In genomic region chr14:104723651-104724406, GRCh38 we compare ENCODE assay signal across 8 cellular contexts. TPM values are rescaled to one million over a fixed set of nuclear protein-coding genes. Genes with fewer than 3 reads are reported as not detected.
DNase-seq lines count a peak whose midpoint lies in the region; ATAC-seq and TF ChIP-seq lines count a peak whose summit lies in the region.

ADSS1 (plus strand) TSS chr14:104724229; CDS start chr14:104724271, 42 bp downstream.

- no peaks in the 10 kb centered on the region for H3K9me3 ChIP-seq in esophagus muscularis mucosa

- no peaks in the 10 kb centered on the region; the same call in 1 of the 2 replicates for H3F3A ChIP-seq in GM23338 (replicated peaks; ENCODE audit: low read depth)

- intact Hi-C loops in esophagus muscularis mucosa (cut with DNase I) = no loop called here

- peak within 1 kb of the TSS; percentile 83 for H3K4me2 ChIP-seq in GM23338

- H3K27me3 Mint-ChIP-seq in GM23338 (ENCODE audit: insufficient read depth, low read depth, poor library complexity) (peaks cover 10% of the 10 kb centered on the region), naive B cell (peaks cover 0 to 13% (median 8%) of the 10 kb centered on the region in 3 donors)

- no peaks in the 10 kb centered on the region for H4K20me1 ChIP-seq in GM23338 (replicated peaks; ENCODE audit: insufficient read depth)

- peak within 1 kb of the TSS; percentile 62 for H3K4me3 ChIP-seq in GM23338
- peak within 1 kb of the TSS; percentile 64 to 85 (median 74) for H3K4me3 ChIP-seq in esophagus muscularis mucosa

- TF ChIP-seq CTCF in GM23338 (conservative IDR thresholded peaks at IDR 0.05; ENCODE audit: low read depth in 2 of 2) (peak; percentile 77 to 81), esophagus muscularis mucosa (IDR thresholded peaks at IDR 0.05) (peak; percentile 77 to 97 (median 84))

- H3K27ac ChIP-seq in GM23338 (ENCODE audit: low read depth) (no peak within 1 kb of the TSS), esophagus muscularis mucosa (replicated peaks in 1 of 4) (peak within 1 kb of the TSS; percentile 34 to 72 (median 61))

- DNase-seq in Daoy (ENCODE audit: low read depth) = peak; percentile 72
- DNase-seq in GM23338 (ENCODE audit: low spot score) = peak; percentile 78
- DNase-seq in NCI-H2227 treated with DMSO at 0.1 percent for 48 hours (lab: John Stamatoyannopoulos, UW) = peak; percentile 27
- DNase-seq in activated T-cell treated with anti-CD3 and anti-CD28 coated beads for 24 hours (ENCODE audit: low read depth) = peak; percentile 30
- DNase-seq in esophagus muscularis mucosa (ENCODE audit: extremely low spot score) = no peak
- DNase-seq in naive B cell = peak; percentile 67
- peak; percentile 62 for DNase-seq in stimulated activated naive CD4-positive, alpha-beta T cell treated with Interleukin-2 at 50 U/mL for 16 hours (lab: John Stamatoyannopoulos, UW)
- no peak for DNase-seq in A172 (ENCODE audit: low spot score)

- H3K4me1 Mint-ChIP-seq in GM23338 (peaks cover 7% of the 10 kb centered on the region; the same call in 2 of the 3 replicates), naive B cell (peaks cover 0 to 6% (median 5%) of the 10 kb centered on the region in 3 donors)

- peak; percentile 13 for TF ChIP-seq POLR2A in esophagus muscularis mucosa (IDR thresholded peaks at IDR 0.05; ENCODE audit: low read depth)

- no peak for TF ChIP-seq EP300 in esophagus muscularis mucosa (IDR thresholded peaks at IDR 0.05)

- H2AFZ ChIP-seq in GM23338 = peak within 1 kb of the TSS; percentile 89; the same call in 1 of the 2 replicates

- H3K4me1 ChIP-seq in GM23338 (ENCODE audit: insufficient read depth) (peaks cover 10% of the 10 kb centered on the region; the same call in 1 of the 2 replicates), esophagus muscularis mucosa (peaks cover 43 to 45% (median 44%) of the 10 kb centered on the region in 4 donors)

- no peaks in the 10 kb centered on the region for H3K9me2 ChIP-seq in GM23338 (ENCODE audit: insufficient read depth)

- H3K4me3 Mint-ChIP-seq in GM23338 = peak within 1 kb of the TSS; percentile 75
- H3K4me3 Mint-ChIP-seq in naive B cell = peak within 1 kb of the TSS; percentile 30 to 84 (median 66)

- H3K36me3 Mint-ChIP-seq in GM23338 (ENCODE audit: low read depth) = no peaks in the 10 kb centered on the region; the same call in 2 of the 3 replicates
- no peaks in the 10 kb centered on the region for H3K36me3 Mint-ChIP-seq in naive B cell

- no peak within 1 kb of the TSS for H3K27ac Mint-ChIP-seq in GM23338
- peak within 1 kb of the TSS in 3 of 6 donors; percentile 20 to 29 (median 24) for H3K27ac Mint-ChIP-seq in naive B cell

- ATAC-seq in GM23338 (peak; percentile 52), naive B cell (ENCODE audit: low read depth in 2 of 2) (peak; percentile 76 to 78)

- H3K79me2 ChIP-seq in GM23338 (replicated peaks; ENCODE audit: insufficient read depth) = no peaks in the 10 kb centered on the region

- peaks cover under 1% of the 10 kb centered on the region; the same call in 2 of the 3 replicates for H3K9me3 Mint-ChIP-seq in GM23338
- H3K9me3 Mint-ChIP-seq in naive B cell = no peaks in the 10 kb centered on the region

- no peaks in the 10 kb centered on the region for H3K36me3 ChIP-seq in GM23338 (ENCODE audit: insufficient read depth)
- peaks cover 7 to 20% (median 16%) of the 10 kb centered on the region in 4 donors for H3K36me3 ChIP-seq in esophagus muscularis mucosa

- WGBS in esophagus muscularis mucosa = 0% methylated on average over 4 of the region's 82 CpGs

- H3K27me3 ChIP-seq in GM23338 (ENCODE audit: insufficient read depth) (no peaks in the 10 kb centered on the region), esophagus muscularis mucosa (no peaks in the 10 kb centered on the region)

TF ChIP-seq in GM23338, 12 proteins besides CTCF, POLR2A, EP300 and RAD21:
- peak; percentile 52 for TF ChIP-seq POLR2AphosphoS5 (IDR thresholded peaks at IDR 0.05; ENCODE audit: low read depth)
- TF ChIP-seq ZNF462 (CRISPR knock-in tag; IDR thresholded peaks at IDR 0.05) = 0 out of 2 replicates have a peak, but pooled peaks have one; percentile 15
- TF ChIP-seq REST (IDR thresholded peaks at IDR 0.05; ENCODE audit: unreplicated experiment) = no peak

RNA-seq across cellular contexts. Expression of gene ADSS1, which starts in this region (rescaled TPM):
- total RNA-seq in Daoy (2014; rRNA removed; shearing (Covaris generic)) = 0.57 and 2.7 TPM in 2 replicates
- 4.3 and 11.6 TPM in 2 replicates for total RNA-seq in GM23338 (2014; rRNA removed; shearing (Covaris generic))
- 9.5 and 12.4 TPM in 2 replicates for polyA plus RNA-seq in GM23338 (2016; fragmentation: Nextera tagmentation; extraction: Ambion mirVana)
- total RNA-seq in esophagus muscularis mucosa = 1 to 10 TPM; 4.3 to 7.9 (median 5.7) TPM
- polyA plus RNA-seq in naive B cell (ENCODE audit: low read depth in 6 of 6) = under 1 TPM in 2 of 6 donors, not detected in 4; 0.17 to 0.29 TPM
- total RNA-seq in A172 (2014; rRNA removed; shearing (Covaris generic)) = 3.4 and 3.7 TPM in 2 replicates

Comparison
In these comparisons a context has a peak if more than half of its experiments do, and no peak if none do; other contexts are left out.
1. Peak in DNase-seq and ATAC-seq in naive B cell; RNA of the gene not detected or under 1 TPM.
2. DNase-seq: peak in Daoy (single experiment), GM23338 (single experiment), NCI-H2227 treated with DMSO at 0.1 percent for 48 hours (single experiment), activated T-cell treated with anti-CD3 and anti-CD28 coated beads for 24 hours (single experiment) and stimulated activated naive CD4-positive, alpha-beta T cell treated with Interleukin-2 at 50 U/mL for 16 hours (single experiment); none in esophagus muscularis mucosa (single experiment) and A172 (single experiment).